9 cellular contexts compared by ENCODE assay signal in the genomic region with DNA sequence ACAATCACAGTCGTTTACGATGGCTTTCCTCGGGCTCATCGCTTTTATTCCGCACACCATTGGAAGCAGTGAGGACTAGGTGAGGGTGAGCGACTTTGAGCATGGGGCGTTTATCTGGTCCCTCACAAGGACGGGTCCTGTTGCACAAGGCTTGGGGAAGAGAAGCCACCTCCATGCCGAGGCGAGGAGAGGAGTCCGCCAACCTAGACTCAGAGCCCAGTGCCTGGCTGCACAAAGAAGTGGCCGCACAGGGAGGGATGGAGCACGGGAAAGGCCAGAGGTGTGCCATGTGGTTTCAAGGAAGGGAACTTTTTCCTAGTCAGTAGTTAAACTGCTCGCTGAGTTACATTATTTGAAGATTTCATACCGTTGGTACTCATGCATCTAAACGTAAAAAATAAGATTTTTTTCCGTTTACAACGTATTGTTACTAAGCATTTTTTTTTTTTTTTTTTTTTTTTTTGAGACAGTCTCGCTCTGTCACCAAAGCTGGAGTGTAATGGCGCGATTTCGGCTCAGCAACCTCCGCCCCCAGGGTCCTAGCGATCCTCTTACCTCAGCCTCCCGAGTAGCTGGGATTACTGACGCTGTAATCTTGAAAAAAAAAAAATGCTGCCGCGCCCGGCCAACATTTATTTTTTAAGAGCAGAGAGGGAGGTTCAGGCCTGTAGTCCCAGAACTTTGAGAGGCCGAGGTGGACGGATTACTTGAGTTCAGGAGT. TPM values are rescaled to one million over a fixed set of nuclear protein-coding genes. Genes with fewer than 3 reads are reported as not detected.
A peak's percentile ranks its signal among the peaks of the same experiment; 100 is the strongest.
DNase-seq lines count a peak whose midpoint lies in the region; ATAC-seq and TF ChIP-seq lines count a peak whose summit lies in the region.
"Had no signal": no experiment of that assay in that cellular context is flagged by ENCODE, and none has a peak within 500 bp of the region (broad histone marks: within the 10 kb centered on the region; RNA-seq: fewer than 3 reads in every experiment).

No MANE protein-coding gene starts in this region.

- no peak for ATAC-seq in activated CD4-positive, CD25-positive, alpha-beta regulatory T cell treated with anti-CD3 and anti-CD28 coated beads, Interleukin-2, amount 50 U/mL, for 24 hours
- ATAC-seq in GM21360 (IDR thresholded peaks at IDR 0.05; ENCODE audit: unreplicated experiment): no peak
- no peak for ATAC-seq in GM18858 (IDR thresholded peaks at IDR 0.05; ENCODE audit: unreplicated experiment)

- TF ChIP-seq CTCF in A673 (conservative IDR thresholded peaks at IDR 0.05; ENCODE audit: low read depth, low read length): no peak

- H3K36me3 ChIP-seq in A673 (ENCODE audit: insufficient read depth, low read length, poor library complexity, severe bottlenecking): no peaks in the 10 kb centered on the region
- no peaks in the 10 kb centered on the region for H3K36me3 ChIP-seq in ES-I3 (ENCODE audit: insufficient read depth, low read length)
- peaks cover 0 to 4% of the 10 kb centered on the region in 2 experiments for H3K36me3 ChIP-seq in mesenchymal stem cell (ENCODE audit: control insufficient read depth in 1 of 2, insufficient read depth in 2 of 2, low read depth in 1 of 2, low read length in 2 of 2)

- H2BK120ac ChIP-seq in mesenchymal stem cell (ENCODE audit: low read depth, low read length): no peak overlapping the region

- H4K91ac ChIP-seq in mesenchymal stem cell (ENCODE audit: low read length): no peak overlapping the region

- H3K4ac ChIP-seq in mesenchymal stem cell (ENCODE audit: low read depth in 1 of 2, low read length in 2 of 2): no peak overlapping the region

- CTCF ChIA-PET in A673 (lab: Charles Lee): interaction anchor here (0.6 kb wide), 1 partner anchor 804 kb away, joined by 10 read pairs; no protein-coding TSS in a partner anchor

- H3K27me3 ChIP-seq in A673 (replicated peaks; ENCODE audit: insufficient read depth, low read depth, low read length, poor library complexity) (no peaks in the 10 kb centered on the region), mesenchymal stem cell (ENCODE audit: control insufficient read depth in 1 of 2, insufficient read depth in 1 of 2, low read length in 2 of 2) (peaks cover 0 to 15% of the 10 kb centered on the region in 2 experiments)

- H3K79me1 ChIP-seq in mesenchymal stem cell (replicated peaks; ENCODE audit: low read length, poor library complexity, severe bottlenecking): peaks cover 16% of the 10 kb centered on the region

- H3K9me3 ChIP-seq in A673 (ENCODE audit: low read depth, low read length, poor library complexity, severe bottlenecking) (no peaks in the 10 kb centered on the region), ES-I3 (ENCODE audit: control insufficient read depth, insufficient read depth, low read length) (no peaks in the 10 kb centered on the region), mesenchymal stem cell (ENCODE audit: control insufficient read depth, low read length) (no peaks in the 10 kb centered on the region)

- no peak overlapping the region for H2BK15ac ChIP-seq in mesenchymal stem cell (ENCODE audit: low read depth, poor library complexity, severe bottlenecking)

- no peak overlapping the region for H2BK12ac ChIP-seq in mesenchymal stem cell (ENCODE audit: low read length in 2 of 2)

- peak overlapping the region; percentile 19 for H3K4me2 ChIP-seq in mesenchymal stem cell (ENCODE audit: low read length, poor library complexity, severe bottlenecking)

- peak overlapping the region; percentile 88 for H4K8ac ChIP-seq in mesenchymal stem cell (ENCODE audit: low read length)

- peaks cover 22% of the 10 kb centered on the region for H3K4me1 ChIP-seq in A673 (ENCODE audit: insufficient read depth, low read length, poor library complexity, severe bottlenecking)
- peaks cover 8% of the 10 kb centered on the region for H3K4me1 ChIP-seq in ES-I3 (ENCODE audit: insufficient read depth, low read length)
- H3K4me1 ChIP-seq in mesenchymal stem cell (ENCODE audit: control insufficient read depth, insufficient read depth, low read depth, low read length): peaks cover 15% of the 10 kb centered on the region

- DNase-seq in A673 (ENCODE audit: low spot score) (no peak), astrocyte of the hippocampus (ENCODE audit: low read depth, low spot score) (peak; percentile 30), mesenchymal stem cell (peak; percentile 40), SKM-1 treated with dmso at 0.1 percent for 144 hours (lab: John Stamatoyannopoulos, UW; ENCODE audit: unreplicated experiment) (no peak)
- DNase-seq: small intestine had no signal

- 32% methylated on average over 27 of the region's 31 CpGs for WGBS in mesenchymal stem cell

- no peak overlapping the region for H2BK5ac ChIP-seq in mesenchymal stem cell (ENCODE audit: low read depth, low read length, poor library complexity, severe bottlenecking)

- H3K4me3 ChIP-seq in A673 (ENCODE audit: low read depth, low read length, poor library complexity, severe bottlenecking) (peak overlapping the region; percentile 88), mesenchymal stem cell (ENCODE audit: insufficient read depth in 1 of 2, low read depth in 1 of 2, low read length in 2 of 2) (peak overlapping the region in 1 of 2 experiments; percentile 78)

- intact Hi-C loops in A673 (cut with micrococcal nuclease; ENCODE audit: unreplicated experiment): no loop called here

- no peak overlapping the region for H3K27ac ChIP-seq in A673 (ENCODE audit: low read depth, low read length, poor library complexity, severe bottlenecking)
- H3K27ac ChIP-seq in mesenchymal stem cell (ENCODE audit: low read length, poor library complexity, severe bottlenecking): no peak overlapping the region

- H3K23ac ChIP-seq in mesenchymal stem cell (ENCODE audit: low read length in 2 of 2): no peak overlapping the region

- H2AFZ ChIP-seq in mesenchymal stem cell (ENCODE audit: low read depth, low read length): no peak overlapping the region

- no peak overlapping the region for H3K14ac ChIP-seq in mesenchymal stem cell (ENCODE audit: low read length in 2 of 2)

- POLR2A ChIA-PET in A673 (lab: Charles Lee; ENCODE audit: low non-redundant PET): no interaction called here

- no peak overlapping the region for H2AK5ac ChIP-seq in mesenchymal stem cell (ENCODE audit: low read length, severe bottlenecking)

- peak overlapping the region; percentile 66 for H3K9ac ChIP-seq in ES-I3 (ENCODE audit: low read depth, low read length)
- peak overlapping the region; percentile 80 for H3K9ac ChIP-seq in mesenchymal stem cell (ENCODE audit: low read length)

- no peak overlapping the region for H3K18ac ChIP-seq in mesenchymal stem cell (ENCODE audit: low read depth in 1 of 2, low read length in 2 of 2)

- BruUV-seq in A673 (replicated peaks; lab: Mats Ljungman, UMichigan): no TSS peak

RNA-seq across cellular contexts. Expression of a gene that starts 0.9 kb away (rescaled TPM):
- 3.0 and 4.2 TPM in 2 replicates for total RNA-seq in A673 (2021)
- 0.35 TPM for polyA plus RNA-seq in mesenchymal stem cell (2013, experiment 1 of 2)
- polyA plus RNA-seq in mesenchymal stem cell (2013, experiment 2 of 2): 0.27 TPM

Comparison
In these comparisons a context has a peak if more than half of its experiments do, and no peak if none do; other contexts are left out.
1. DNase-seq: peak in astrocyte of the hippocampus (single experiment) and mesenchymal stem cell (single experiment); none in A673 (single experiment) and SKM-1 treated with dmso at 0.1 percent for 144 hours (single experiment).